In genomic region chr2:121596221-121597080, GRCh38 we compare ENCODE assay signal across 8 cellular contexts. TPM values are rescaled to one million over a fixed set of nuclear protein-coding genes. Genes with fewer than 3 reads are reported as not detected.
DNase-seq lines count a peak whose midpoint lies in the region; ATAC-seq and TF ChIP-seq lines count a peak whose summit lies in the region.

No MANE protein-coding gene starts in this region.

- no peaks in the 10 kb centered on the region for H3K27me3 ChIP-seq in Peyer's patch
- H3K27me3 ChIP-seq in testis: no peaks in the 10 kb centered on the region

- TF ChIP-seq POLR2A in Peyer's patch (IDR thresholded peaks at IDR 0.05): no peak
- no peak for TF ChIP-seq POLR2A in testis (IDR thresholded peaks at IDR 0.05)

- H3K4me1 Mint-ChIP-seq in activated CD4-positive, alpha-beta T cell treated with anti-CD3 and anti-CD28 coated beads for 36 hours: peaks cover 51% of the 10 kb centered on the region

- CTCF ChIA-PET in activated CD4-positive, alpha-beta T cell treated with anti-CD3 and anti-CD28 coated beads for 36 hours (lab: Charles Lee): interaction anchor here (0.6 to 1.8 kb wide), 4 partner anchors 10 to 194 kb away, joined by 3 to 5 read pairs (median 3); no protein-coding TSS in a partner anchor

- H3K27ac ChIP-seq in Peyer's patch (peak overlapping the region in 3 of 4 donors; percentile 1 to 11 (median 7)), caudate nucleus (ENCODE audit: low read depth, low read length) (peak overlapping the region; percentile 20), testis (peak overlapping the region in 1 of 2 donors; percentile 34)

- TF ChIP-seq CTCF in Peyer's patch (IDR thresholded peaks at IDR 0.05) (peak in 4 of 6 experiments; percentile 15 to 58 (median 46)), testis (IDR thresholded peaks at IDR 0.05) (peak in 2 of 3 experiments; percentile 32 to 53)

- DNase-seq in activated CD4-positive, alpha-beta T cell treated with anti-CD3 and anti-CD28 coated beads for 36 hours: peak; percentile 44
- DNase-seq in activated CD4-positive, alpha-beta T cell treated with anti-CD3 and anti-CD28 coated beads for 1 hour: no peak
- DNase-seq in Peyer's patch (peak in 2 of 3 donors; percentile 23 to 53), caudate nucleus (lab: John Stamatoyannopoulos, UW) (peak in 3 of 61 donors; percentile 27 to 34 (median 28)), left lobe of liver (ENCODE audit: low spot score) (no peak), testis (peak; percentile 58)

- peak overlapping the region; percentile 88 for H3K27ac Mint-ChIP-seq in activated CD4-positive, alpha-beta T cell treated with anti-CD3 and anti-CD28 coated beads for 36 hours

- peak overlapping the region; percentile 64 for H3K4me3 Mint-ChIP-seq in activated CD4-positive, alpha-beta T cell treated with anti-CD3 and anti-CD28 coated beads for 36 hours

- peaks cover 0 to 8% (median 3%) of the 10 kb centered on the region in 4 donors for H3K4me1 ChIP-seq in Peyer's patch
- peaks cover 22% of the 10 kb centered on the region for H3K4me1 ChIP-seq in testis

- WGBS in testis, 2 donors: 50 to 54% methylated on average over 11 of the region's 11 CpGs

- ATAC-seq in activated CD4-positive, alpha-beta T cell treated with anti-CD3 and anti-CD28 coated beads for 36 hours: peak; percentile 90
- ATAC-seq in GM21381 (IDR thresholded peaks at IDR 0.05; ENCODE audit: unreplicated experiment): peak; percentile 64
- peak; percentile 57 for ATAC-seq in HG03571 (IDR thresholded peaks at IDR 0.05; ENCODE audit: unreplicated experiment)
- ATAC-seq in left lobe of liver: peak; percentile 85

- H3K36me3 ChIP-seq in Peyer's patch (no peaks in the 10 kb centered on the region), testis (ENCODE audit: low read depth, missing control alignments) (no peaks in the 10 kb centered on the region)

- H3K36me3 Mint-ChIP-seq in activated CD4-positive, alpha-beta T cell treated with anti-CD3 and anti-CD28 coated beads for 36 hours (ENCODE audit: low read depth): peaks cover 14% of the 10 kb centered on the region

- POLR2A ChIA-PET in activated CD4-positive, alpha-beta T cell treated with anti-CD3 and anti-CD28 coated beads for 36 hours (lab: Charles Lee): interaction anchor here (0.6 to 0.7 kb wide), 2 partner anchors 11 to 65 kb away, joined by 3 to 5 read pairs; no protein-coding TSS in a partner anchor

- intact Hi-C loops in activated CD4-positive, alpha-beta T cell treated with anti-CD3 and anti-CD28 coated beads for 36 hours (cut with DNase I, micrococcal nuclease): loop anchor here (1.0 to 2.0 kb wide), 2 partner anchors 52 to 122 kb away; partner anchors contain the start of gene CLASP1 (in 2 of the 2)
- intact Hi-C loops in testis (cut with DNase I; ENCODE audit: low total_unique reads): no loop called here

- H3K9me3 ChIP-seq in Peyer's patch (no peaks in the 10 kb centered on the region), testis (no peaks in the 10 kb centered on the region)

- no peaks in the 10 kb centered on the region for H3K9me3 Mint-ChIP-seq in activated CD4-positive, alpha-beta T cell treated with anti-CD3 and anti-CD28 coated beads for 36 hours (ENCODE audit: low read depth)

- H3K4me3 ChIP-seq in Peyer's patch: no peak overlapping the region
- H3K4me3 ChIP-seq in testis: no peak overlapping the region

- no peaks in the 10 kb centered on the region for H3K27me3 Mint-ChIP-seq in activated CD4-positive, alpha-beta T cell treated with anti-CD3 and anti-CD28 coated beads for 36 hours

RNA-seq across cellular contexts. Expression of gene CLASP1, which starts 52.8 kb away (rescaled TPM):
- total RNA-seq in activated CD4-positive, alpha-beta T cell treated with anti-CD3 and anti-CD28 coated beads for 36 hours: 10 to 100 TPM; 56.8 to 75.6 TPM
- total RNA-seq in Peyer's patch (100 to 1,000 TPM in 1 of 4 donors, 10 to 100 TPM in 3; 30.5 to 130 (median 73.7) TPM), left lobe of liver (28.3 TPM), testis (100 to 1,000 TPM; 103 to 130 TPM)
- 43.8 TPM for polyA plus RNA-seq in testis (ENCODE audit: insufficient read depth, low read depth, low replicate concordance)

Comparison
In these comparisons a context has a peak if more than half of its experiments do, and no peak if none do; other contexts are left out.
1. DNase-seq: peak in activated CD4-positive, alpha-beta T cell treated with anti-CD3 and anti-CD28 coated beads for 36 hours (single experiment), Peyer's patch (2 of 3) and testis (single experiment); none in activated CD4-positive, alpha-beta T cell treated with anti-CD3 and anti-CD28 coated beads for 1 hour (single experiment) and left lobe of liver (single experiment).
2. Peak in every context shown above with its lines, with median percentiles within 50 percentile points of each other: ATAC-seq.